Comparison of ENCODE assay signal across 1 cellular context in genomic region chr2:150647943-150648342, GRCh38.
TF ChIP-seq lines count a peak whose summit lies in the region.

No MANE protein-coding gene starts in this region.

TF ChIP-seq in H1, 55 proteins besides CTCF, POLR2A, EP300 and RAD21 (continued from another document):
- TF ChIP-seq TAF7 (optimal IDR thresholded peaks at IDR 0.05; ENCODE audit: borderline replicate concordance, low read depth, low read length) (no peak), GABPA (IDR thresholded peaks at IDR 0.05; ENCODE audit: borderline replicate concordance, insufficient read depth, low read length) (no peak), TCF12 (IDR thresholded peaks at IDR 0.05; ENCODE audit: low read depth, low read length) (no peak), SUZ12 (IDR thresholded peaks at IDR 0.05; ENCODE audit: low read length) (no peak), HDAC2 (IDR thresholded peaks at IDR 0.05; ENCODE audit: borderline replicate concordance in 1 of 2, low read depth in 2 of 2, low read length in 2 of 2) (no peak), CBX8 (IDR thresholded peaks at IDR 0.05; ENCODE audit: borderline replicate concordance, low read depth, low read length) (no peak), KDM4A (IDR thresholded peaks at IDR 0.05; ENCODE audit: low read depth, low read length, severe bottlenecking) (no peak)
TF ChIP-seq in H1: peak in this region for 0.
